14 cellular contexts compared by ENCODE assay signal in the genomic region with DNA sequence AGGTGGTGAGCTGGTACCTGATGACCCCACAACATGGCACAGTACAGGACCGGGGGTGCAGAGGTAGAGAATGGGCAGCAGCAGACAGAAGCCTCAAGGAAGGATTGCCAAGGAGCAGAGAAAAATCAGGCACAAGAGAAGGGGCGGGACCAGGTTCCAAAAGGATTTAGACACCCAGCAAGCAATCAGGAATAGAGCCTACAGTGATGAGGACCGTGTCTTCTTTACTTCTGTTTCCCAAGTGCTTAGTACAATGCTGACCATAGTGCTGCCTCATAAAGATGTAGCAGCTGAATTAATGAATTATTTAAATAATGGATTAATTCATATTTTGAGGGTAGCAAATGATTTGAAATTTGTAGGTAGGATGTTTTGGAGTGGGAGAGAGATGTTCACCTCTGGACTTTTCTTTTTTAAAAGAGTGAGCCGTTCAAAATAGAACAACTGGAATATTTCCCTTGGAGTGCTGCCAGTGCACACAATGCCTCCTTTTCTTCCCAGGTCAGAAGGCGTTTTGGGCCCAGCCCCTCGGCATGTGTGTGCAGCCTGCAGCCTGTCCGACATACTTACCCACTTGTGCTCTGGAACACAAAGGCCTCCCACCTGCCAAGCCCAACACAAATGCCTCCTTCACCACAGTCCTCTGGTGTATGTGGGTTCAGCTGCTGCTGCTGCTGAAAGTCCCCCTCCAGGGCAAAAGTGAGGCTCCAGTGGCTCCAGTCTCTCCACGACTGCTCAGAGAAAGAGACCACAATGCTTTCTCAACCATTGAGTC. TPM values are rescaled to one million over a fixed set of nuclear protein-coding genes. Genes with fewer than 3 reads are reported as not detected.
A peak's percentile ranks its signal among the peaks of the same experiment; 100 is the strongest.
DNase-seq lines count a peak whose midpoint lies in the region; ATAC-seq and TF ChIP-seq lines count a peak whose summit lies in the region.
"Had no signal": no experiment of that assay in that cellular context is flagged by ENCODE, and none has a peak within 500 bp of the region (broad histone marks: within the 10 kb centered on the region; RNA-seq: fewer than 3 reads in every experiment).

No MANE protein-coding gene starts in this region.

- H3K4me2 ChIP-seq in neuronal stem cell (ENCODE audit: insufficient read depth, low read length, poor library complexity, severe bottlenecking): no peak overlapping the region

- H3K27me3 ChIP-seq in neuronal stem cell (ENCODE audit: control insufficient read depth in 3 of 3, insufficient read depth in 3 of 3, low read depth in 1 of 3, low read length in 3 of 3): peaks cover 0 to 5% (median 0%) of the 10 kb centered on the region in 3 experiments
- H3K27me3 ChIP-seq: BE2C had no signal

- DNase-seq in DMS79 (lab: John Stamatoyannopoulos, UW): peak; percentile 94
- peak; percentile 23 for DNase-seq in NCI-H2227 (lab: John Stamatoyannopoulos, UW; ENCODE audit: unreplicated experiment)
- DNase-seq in choroid plexus epithelial cell (ENCODE audit: low read depth): peak; percentile 13
- no peak for DNase-seq in neuronal stem cell (ENCODE audit: low spot score)
- no peak for DNase-seq in dedifferentiated amniotic fluid mesenchymal stem cell (ENCODE audit: extremely low spot score)
- no peak for DNase-seq in stimulated activated CD4-positive, alpha-beta T cell treated with anti-CD3 and anti-CD28 coated beads, Interleukin-12 subunit alpha, Interleukin-12 subunit beta, amount 100 ng/mL, for 4 hours
- DNase-seq in ecto neural progenitor cell (ENCODE audit: low spot score): no peak
- DNase-seq: BE2C; islet precursor cell; MM.1S; stimulated activated CD4-positive, alpha-beta T cell treated with anti-CD3 and anti-CD28 coated beads, Interleukin-2, amount 100 ng/mL, for 24 hours; stimulated activated naive CD4-positive, alpha-beta T cell; T-helper 1 cell had no signal

- H2BK15ac ChIP-seq in neuronal stem cell (ENCODE audit: low read length): peak overlapping the region; percentile 25

- no peak overlapping the region for H4K91ac ChIP-seq in neuronal stem cell (ENCODE audit: low read depth, low read length, poor library complexity)

- no peaks in the 10 kb centered on the region for H3K36me3 ChIP-seq in neuronal stem cell (replicated peaks in 1 of 2; ENCODE audit: control insufficient read depth in 2 of 2, insufficient read depth in 2 of 2, low read length in 2 of 2)
- H3K36me3 ChIP-seq: BE2C had no signal

- H3K4ac ChIP-seq in neuronal stem cell (ENCODE audit: low read length): no peak overlapping the region

- no peak overlapping the region for H3K23ac ChIP-seq in neuronal stem cell (ENCODE audit: low read depth, low read length, poor library complexity)

- peaks cover 0 to 21% of the 10 kb centered on the region in 2 donors for H3K4me1 ChIP-seq in neuronal stem cell (ENCODE audit: control insufficient read depth in 2 of 2, insufficient read depth in 1 of 2, low read depth in 1 of 2, low read length in 2 of 2)
- H3K4me1 ChIP-seq: BE2C had no signal

- H3K18ac ChIP-seq in neuronal stem cell (ENCODE audit: low read length): peak overlapping the region; percentile 71

- H3K9me3 ChIP-seq in neuronal stem cell (replicated peaks in 1 of 2; ENCODE audit: control insufficient read depth in 2 of 2, insufficient read depth in 1 of 2, low read depth in 1 of 2, low read length in 2 of 2): no peaks in the 10 kb centered on the region
- H3K9me3 ChIP-seq: BE2C had no signal

- H3K14ac ChIP-seq in neuronal stem cell (ENCODE audit: low read length): no peak overlapping the region

- H2AFZ ChIP-seq in neuronal stem cell (ENCODE audit: low read length): peak overlapping the region; percentile 43

- no peak overlapping the region for H4K8ac ChIP-seq in neuronal stem cell (ENCODE audit: low read depth, low read length)

- peak overlapping the region; percentile 42 for H2BK5ac ChIP-seq in neuronal stem cell (ENCODE audit: low read length)

- no peak for ATAC-seq in HG03469 (IDR thresholded peaks at IDR 0.05; ENCODE audit: unreplicated experiment)

- no peak overlapping the region for H2BK120ac ChIP-seq in neuronal stem cell (ENCODE audit: low read depth, low read length)

- H3K4me3 ChIP-seq in choroid plexus epithelial cell (ENCODE audit: low read depth, low read length): no peak overlapping the region
- no peak overlapping the region for H3K4me3 ChIP-seq in neuronal stem cell (ENCODE audit: low read length in 2 of 2)

- peak overlapping the region; percentile 22 for H2AK5ac ChIP-seq in neuronal stem cell (ENCODE audit: low read depth, low read length)

- TF ChIP-seq CTCF in choroid plexus epithelial cell (conservative IDR thresholded peaks at IDR 0.05; ENCODE audit: low read depth, low read length): no peak

- H3K27ac ChIP-seq in neuronal stem cell (replicated peaks; ENCODE audit: low read length): no peak overlapping the region

- peak overlapping the region; percentile 92 for H2BK12ac ChIP-seq in neuronal stem cell (ENCODE audit: low read length)

- no peaks in the 10 kb centered on the region for H3K79me1 ChIP-seq in neuronal stem cell (ENCODE audit: low read depth, low read length)

- WGBS in neuronal stem cell (ENCODE audit: extremely low coverage in 2 of 2, insufficient read length in 2 of 2, insufficient replicate concordance in 1 of 2), 2 donors: no CpG with 5 or more reads among the region's 8 CpGs

- no peak overlapping the region for H3K9ac ChIP-seq in neuronal stem cell (ENCODE audit: low read depth, low read length, poor library complexity)

RNA-seq across cellular contexts. Expression of a gene that starts 19.6 kb away (rescaled TPM):
- 2.5 TPM for polyA plus RNA-seq in neuronal stem cell (2013, experiment 1 of 2)
- polyA plus RNA-seq in neuronal stem cell (2013, experiment 2 of 2): 2.6 TPM

Comparison
In these comparisons a context has a peak if more than half of its experiments do, and no peak if none do; other contexts are left out.
1. DNase-seq: peak in DMS79 (single experiment), NCI-H2227 (single experiment) and choroid plexus epithelial cell (single experiment); none in neuronal stem cell (single experiment), dedifferentiated amniotic fluid mesenchymal stem cell (single experiment), stimulated activated CD4-positive, alpha-beta T cell treated with anti-CD3 and anti-CD28 coated beads, Interleukin-12 subunit alpha, Interleukin-12 subunit beta, amount 100 ng/mL, for 4 hours (single experiment) and ecto neural progenitor cell (single experiment).